ENCODE assay signal across 15 cellular contexts in genomic region chr4:84378277-84378838, GRCh38.
"Had no signal": no experiment of that assay in that cellular context is flagged by ENCODE, and none has a peak within 500 bp of the region (broad histone marks: within the 10 kb centered on the region; RNA-seq: fewer than 3 reads in every experiment).

No MANE protein-coding gene starts in this region.

- H3K4me2 ChIP-seq: smooth muscle cell had no signal

- H3K27ac Mint-ChIP-seq: naive thymus-derived CD4-positive, alpha-beta T cell; nephron progenitor cell had no signal

- H3K27me3 ChIP-seq: ovary had no signal

- H3K4me3 ChIP-seq: coronary artery, ovary, smooth muscle cell had no signal

- H3K4me3 Mint-ChIP-seq: naive thymus-derived CD4-positive, alpha-beta T cell; nephron progenitor cell had no signal

- H3K9me3 Mint-ChIP-seq: nephron progenitor cell had no signal

- H3K36me3 ChIP-seq: ovary had no signal

- DNase-seq: effector CD4-positive, alpha-beta T cell; glutamatergic neuron; islet precursor cell; mammary epithelial cell; naive thymus-derived CD4-positive, alpha-beta T cell; nephron progenitor cell; nucleus accumbens; ovary; right cardiac atrium; stimulated activated CD4-positive, alpha-beta T cell treated with anti-CD3 and anti-CD28 coated beads, Interleukin-2, amount 100 ng/mL, for 48 hours; stimulated activated naive CD4-positive, alpha-beta T cell treated with Interleukin-2 at 50 U/mL for 16 hours; trophoblast cell had no signal

- H3K27ac ChIP-seq: coronary artery, ovary had no signal

- FAIRE-seq: frontal cortex had no signal

- H3K4me1 Mint-ChIP-seq: naive thymus-derived CD4-positive, alpha-beta T cell had no signal
